Comparison of ENCODE assay signal across 2 cellular contexts in genomic region chr12:77855548-77855947, GRCh38.
TF ChIP-seq lines count a peak whose summit lies in the region.

No MANE protein-coding gene starts in this region.

TF ChIP-seq in HCT116, 20 proteins besides CTCF, POLR2A, EP300 and RAD21:
- TF ChIP-seq REST (IDR thresholded peaks at IDR 0.05; ENCODE audit: low read depth): no peak
- no peak for TF ChIP-seq ZBTB33 (IDR thresholded peaks at IDR 0.05; ENCODE audit: extremely low read depth, insufficient replicate concordance, low read length)
- TF ChIP-seq SP1 (IDR thresholded peaks at IDR 0.05; ENCODE audit: low read depth): no peak
- no peak for TF ChIP-seq EZH2phosphoT487 (IDR thresholded peaks at IDR 0.05; ENCODE audit: borderline replicate concordance)

TF ChIP-seq in endothelial cell of umbilical vein, 7 proteins besides CTCF, POLR2A, EP300 and RAD21:
- no peak for TF ChIP-seq MYC (IDR thresholded peaks at IDR 0.05; ENCODE audit: low read depth, low read length)
- no peak for TF ChIP-seq EZH2 (IDR thresholded peaks at IDR 0.05; ENCODE audit: borderline replicate concordance, low read depth, low read length, severe bottlenecking)
- TF ChIP-seq, protein P1, sequence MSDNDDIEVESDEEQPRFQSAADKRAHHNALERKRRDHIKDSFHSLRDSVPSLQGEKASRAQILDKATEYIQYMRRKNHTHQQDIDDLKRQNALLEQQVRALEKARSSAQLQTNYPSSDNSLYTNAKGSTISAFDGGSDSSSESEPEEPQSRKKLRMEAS (IDR thresholded peaks at IDR 0.05; ENCODE audit: insufficient read depth, insufficient read length): no peak
- no peak for TF ChIP-seq POLR2AphosphoS5 (IDR thresholded peaks at IDR 0.05; ENCODE audit: insufficient read depth, low read depth, low read length)
- no peak for TF ChIP-seq JUN (IDR thresholded peaks at IDR 0.05; ENCODE audit: borderline replicate concordance, insufficient read depth, insufficient read length, low read depth)
- no peak for TF ChIP-seq GATA2 (IDR thresholded peaks at IDR 0.05; ENCODE audit: insufficient read depth, insufficient read length, low read depth, low read length)
- no peak for TF ChIP-seq FOS (IDR thresholded peaks at IDR 0.05; ENCODE audit: borderline replicate concordance, insufficient read depth, low read length)
